In the genomic region with DNA sequence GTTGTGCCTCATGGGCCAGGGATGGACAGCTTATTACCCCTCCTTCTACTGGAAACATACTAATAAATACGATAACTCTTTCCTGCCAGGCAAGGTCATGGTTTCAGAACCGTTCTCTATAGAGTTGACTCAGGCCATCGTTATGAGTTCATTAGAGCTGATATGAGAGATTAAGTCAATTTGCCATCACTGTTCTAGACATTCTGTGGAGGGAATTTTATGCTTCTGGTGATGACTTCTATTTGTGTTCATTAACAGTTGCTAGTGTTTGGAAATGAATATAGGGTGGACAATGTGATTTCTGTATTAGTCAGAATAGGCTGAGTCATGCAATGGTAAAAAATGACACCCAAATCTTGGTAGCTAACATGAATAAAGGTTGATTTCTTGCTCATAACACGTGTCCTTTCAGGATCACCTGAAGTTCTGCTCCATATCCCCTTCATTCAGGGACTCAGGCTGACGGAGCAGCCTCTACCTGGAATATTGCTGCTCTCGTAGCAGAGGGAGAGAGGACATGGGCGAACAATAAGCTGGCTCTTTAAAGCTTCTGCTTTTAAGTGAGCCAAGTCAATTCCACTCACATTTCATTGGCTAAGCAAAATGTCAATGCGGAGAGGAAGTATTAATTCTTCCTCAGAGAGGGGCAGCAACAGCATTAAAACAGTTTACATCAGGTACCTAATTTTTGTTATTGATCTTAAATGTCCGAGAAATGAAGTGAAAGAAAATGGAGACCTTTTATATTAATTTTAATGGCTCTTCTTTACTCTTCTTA, we compare ENCODE assay signal across 9 cellular contexts. TPM values are rescaled to one million over a fixed set of nuclear protein-coding genes. Genes with fewer than 3 reads are reported as not detected.
A peak's percentile ranks its signal among the peaks of the same experiment; 100 is the strongest.
DNase-seq lines count a peak whose midpoint lies in the region; ATAC-seq and TF ChIP-seq lines count a peak whose summit lies in the region.
"Had no signal": no experiment of that assay in that cellular context is flagged by ENCODE, and none has a peak within 500 bp of the region (broad histone marks: within the 10 kb centered on the region; RNA-seq: fewer than 3 reads in every experiment).

No MANE protein-coding gene starts in this region.

- no peaks in the 10 kb centered on the region for H3K9me3 Mint-ChIP-seq in activated CD8-positive, alpha-beta memory T cell treated with anti-CD3 and anti-CD28 coated beads, Interleukin-2, amount 10 ng/mL, durations not matched to agents 7 days and 5 days (ENCODE audit: low read depth)
- no peaks in the 10 kb centered on the region for H3K9me3 Mint-ChIP-seq in stimulated activated effector memory CD8-positive, alpha-beta T cell treated with anti-CD3 and anti-CD28 coated beads, Interleukin-12 subunit alpha, Interleukin-12 subunit beta, amount 100 ng/mL, for 72 hours

- H3K27me3 Mint-ChIP-seq in activated CD8-positive, alpha-beta memory T cell treated with anti-CD3 and anti-CD28 coated beads, Interleukin-2, amount 10 ng/mL, durations not matched to agents 7 days and 5 days, result no peaks in the 10 kb centered on the region

- DNase-seq in activated CD8-positive, alpha-beta memory T cell treated with anti-CD3 and anti-CD28 coated beads, Interleukin-2, amount 10 ng/mL, durations not matched to agents 7 days and 5 days, result no peak
- no peak for DNase-seq in activated CD8-positive, alpha-beta memory T cell treated with anti-CD3 and anti-CD28 coated beads, Interleukin-2, amount 50 U/mL, for 4 hours
- DNase-seq in RPMI7951 (ENCODE audit: low read depth) (peak; percentile 37), nucleus accumbens (lab: John Stamatoyannopoulos, UW) (no peak), right atrium auricular region (ENCODE audit: low spot score) (no peak), hepatic stellate cell (ENCODE audit: low spot score) (no peak)
- no peak for DNase-seq in stimulated activated effector memory CD8-positive, alpha-beta T cell treated with anti-CD3 and anti-CD28 coated beads, Interleukin-12 subunit alpha, Interleukin-12 subunit beta, amount 100 ng/mL, for 72 hours (ENCODE audit: low spot score in 2 of 2)
- DNase-seq: NCI-H510A had no signal

- H3K4me3 ChIP-seq in right atrium auricular region, result no peak overlapping the region

- H3K9me3 ChIP-seq in right atrium auricular region, result no peaks in the 10 kb centered on the region

- H3K4me1 Mint-ChIP-seq in activated CD8-positive, alpha-beta memory T cell treated with anti-CD3 and anti-CD28 coated beads, Interleukin-2, amount 10 ng/mL, durations not matched to agents 7 days and 5 days, result peaks cover 15% of the 10 kb centered on the region
- H3K4me1 Mint-ChIP-seq in stimulated activated effector memory CD8-positive, alpha-beta T cell treated with anti-CD3 and anti-CD28 coated beads, Interleukin-12 subunit alpha, Interleukin-12 subunit beta, amount 100 ng/mL, for 72 hours, result peaks cover 25% of the 10 kb centered on the region

- H3K4me1 ChIP-seq in right atrium auricular region, result peaks cover 0 to 8% of the 10 kb centered on the region in 2 donors

- no peak overlapping the region for H3K4me3 Mint-ChIP-seq in activated CD8-positive, alpha-beta memory T cell treated with anti-CD3 and anti-CD28 coated beads, Interleukin-2, amount 10 ng/mL, durations not matched to agents 7 days and 5 days
- H3K4me3 Mint-ChIP-seq in stimulated activated effector memory CD8-positive, alpha-beta T cell treated with anti-CD3 and anti-CD28 coated beads, Interleukin-12 subunit alpha, Interleukin-12 subunit beta, amount 100 ng/mL, for 72 hours, result peak overlapping the region; percentile 36

- no peak overlapping the region for H3K27ac Mint-ChIP-seq in activated CD8-positive, alpha-beta memory T cell treated with anti-CD3 and anti-CD28 coated beads, Interleukin-2, amount 10 ng/mL, durations not matched to agents 7 days and 5 days
- peak overlapping the region; percentile 83 for H3K27ac Mint-ChIP-seq in stimulated activated effector memory CD8-positive, alpha-beta T cell treated with anti-CD3 and anti-CD28 coated beads, Interleukin-12 subunit alpha, Interleukin-12 subunit beta, amount 100 ng/mL, for 72 hours

- H3K36me3 Mint-ChIP-seq in activated CD8-positive, alpha-beta memory T cell treated with anti-CD3 and anti-CD28 coated beads, Interleukin-2, amount 10 ng/mL, durations not matched to agents 7 days and 5 days, result no peaks in the 10 kb centered on the region
- no peaks in the 10 kb centered on the region for H3K36me3 Mint-ChIP-seq in stimulated activated effector memory CD8-positive, alpha-beta T cell treated with anti-CD3 and anti-CD28 coated beads, Interleukin-12 subunit alpha, Interleukin-12 subunit beta, amount 100 ng/mL, for 72 hours

- no peak for TF ChIP-seq CTCF in right atrium auricular region (IDR thresholded peaks at IDR 0.05)

- no peak overlapping the region for H3K27ac ChIP-seq in right atrium auricular region

- no peaks in the 10 kb centered on the region for H3K27me3 ChIP-seq in right atrium auricular region

- peak; percentile 67 for ATAC-seq in activated CD8-positive, alpha-beta memory T cell treated with anti-CD3 and anti-CD28 coated beads, Interleukin-2, amount 10 ng/mL, durations not matched to agents 7 days and 5 days
- peak; percentile 77 for ATAC-seq in HG02840 (IDR thresholded peaks at IDR 0.05; ENCODE audit: low FRiP score, unreplicated experiment)
- ATAC-seq in stimulated activated effector memory CD8-positive, alpha-beta T cell treated with anti-CD3 and anti-CD28 coated beads, Interleukin-12 subunit alpha, Interleukin-12 subunit beta, amount 100 ng/mL, for 72 hours, result peak; percentile 95

- CTCF ChIA-PET in activated CD8-positive, alpha-beta memory T cell treated with anti-CD3 and anti-CD28 coated beads, Interleukin-2, amount 10 ng/mL, durations not matched to agents 7 days and 5 days (lab: Charles Lee), result interaction anchor here (0.7 kb wide), 1 partner anchor 13 kb away, joined by 4 read pairs; no protein-coding TSS in a partner anchor

- H3K36me3 ChIP-seq in right atrium auricular region, result no peaks in the 10 kb centered on the region

RNA-seq across cellular contexts. Expression of a gene that starts 18.6 kb away (rescaled TPM):
- not detected for total RNA-seq in activated CD8-positive, alpha-beta memory T cell treated with anti-CD3 and anti-CD28 coated beads, Interleukin-2, amount 10 ng/mL, durations not matched to agents 7 days and 5 days
- total RNA-seq in RPMI7951 (2014; rRNA removed; shearing (Covaris generic)), result not detected in 2 replicates
- total RNA-seq in right atrium auricular region, result not detected

RNA-seq across cellular contexts. Expression of a gene that starts 47.4 kb away (rescaled TPM):
- 1 to 10 TPM; 4.3 to 4.8 TPM for total RNA-seq in activated CD8-positive, alpha-beta memory T cell treated with anti-CD3 and anti-CD28 coated beads, Interleukin-2, amount 10 ng/mL, durations not matched to agents 7 days and 5 days
- 4.1 and 6.8 TPM in 2 replicates for total RNA-seq in RPMI7951 (2014; rRNA removed; shearing (Covaris generic))
- total RNA-seq in right atrium auricular region, result 10 to 100 TPM in 1 of 2 donors, 1 to 10 TPM in 1; 6.7 to 11.1 TPM
